Comparison of ENCODE assay signal across 8 cellular contexts in the genomic region with DNA sequence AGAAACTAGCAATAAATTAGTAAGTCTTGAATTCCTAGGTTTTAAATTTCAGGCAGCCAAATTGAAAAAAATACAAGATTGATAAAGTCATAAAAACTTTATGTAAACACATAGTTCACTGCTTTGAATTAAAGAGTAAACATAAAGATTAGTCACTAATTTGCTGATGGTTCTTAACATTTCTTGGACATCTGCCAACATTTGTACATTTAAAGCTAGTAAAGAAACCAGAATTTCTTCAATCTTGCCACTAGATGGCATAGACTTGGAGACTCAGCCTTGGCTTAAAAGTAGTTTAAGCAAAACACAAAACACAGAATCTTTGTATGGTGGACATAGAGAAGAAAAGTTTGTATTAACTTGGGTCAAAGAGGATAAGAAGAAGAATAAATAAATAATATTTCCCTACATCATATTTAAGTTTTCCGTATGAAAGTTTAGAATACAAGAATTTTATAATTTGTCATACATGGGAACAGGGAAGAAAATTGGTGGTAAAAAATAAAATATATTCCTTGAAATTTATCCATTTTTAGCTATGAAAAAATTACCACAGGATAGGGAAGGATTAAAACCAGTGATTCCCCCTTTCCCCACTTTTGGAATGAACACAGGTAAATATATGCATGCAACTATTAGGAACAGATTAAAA. TPM values are rescaled to one million over a fixed set of nuclear protein-coding genes. Genes with fewer than 3 reads are reported as not detected.
DNase-seq lines count a peak whose midpoint lies in the region; ATAC-seq and TF ChIP-seq lines count a peak whose summit lies in the region.

No MANE protein-coding gene starts in this region.

- H3K4me3 Mint-ChIP-seq in stimulated activated naive CD8-positive, alpha-beta T cell treated with anti-CD3 and anti-CD28 coated beads, Interleukin-15, amount 100 ng/mL, for 72 hours = no peak overlapping the region
- H3K4me3 Mint-ChIP-seq in brain = no peak overlapping the region

- H3K36me3 Mint-ChIP-seq in brain = no peaks in the 10 kb centered on the region

- H3K9me3 Mint-ChIP-seq in stimulated activated naive CD8-positive, alpha-beta T cell treated with anti-CD3 and anti-CD28 coated beads, Interleukin-15, amount 100 ng/mL, for 72 hours = no peaks in the 10 kb centered on the region
- H3K9me3 Mint-ChIP-seq in brain = no peaks in the 10 kb centered on the region

- H3K4me1 Mint-ChIP-seq in stimulated activated naive CD8-positive, alpha-beta T cell treated with anti-CD3 and anti-CD28 coated beads, Interleukin-15, amount 100 ng/mL, for 72 hours = no peaks in the 10 kb centered on the region
- H3K4me1 Mint-ChIP-seq in brain = peaks cover 8% of the 10 kb centered on the region

- H3K27ac Mint-ChIP-seq in stimulated activated naive CD8-positive, alpha-beta T cell treated with anti-CD3 and anti-CD28 coated beads, Interleukin-15, amount 100 ng/mL, for 72 hours = no peak overlapping the region
- H3K27ac Mint-ChIP-seq in brain = no peak overlapping the region

- intact Hi-C loops in left colon (cut with DNase I, micrococcal nuclease) = loop anchor here in 1 of 2 donors (5.0 to 10.0 kb wide), 2 partner anchors 149 to 633 kb away; no protein-coding TSS in a partner anchor

- peak; percentile 45 for ATAC-seq in stimulated activated naive CD8-positive, alpha-beta T cell treated with anti-CD3 and anti-CD28 coated beads, Interleukin-15, amount 100 ng/mL, for 72 hours
- no peak for ATAC-seq in stimulated activated naive CD8-positive, alpha-beta T cell treated with anti-CD3 and anti-CD28 coated beads, Interleukin-15, Interleukin-2, amounts not matched to agents 100 U/mL and 50 U/mL, for 24 hours
- ATAC-seq in HG03571 (IDR thresholded peaks at IDR 0.05; ENCODE audit: unreplicated experiment) (peak; percentile 57), left colon (peak; percentile 67), GM19328 (IDR thresholded peaks at IDR 0.05; ENCODE audit: unreplicated experiment) (no peak)

- peak; percentile 61 to 78 for TF ChIP-seq CTCF in brain (conservative IDR thresholded peaks at IDR 0.05)

- DNase-seq in stimulated activated naive CD8-positive, alpha-beta T cell treated with anti-CD3 and anti-CD28 coated beads, Interleukin-15, amount 100 ng/mL, for 72 hours = no peak
- no peak for DNase-seq in stimulated activated naive CD8-positive, alpha-beta T cell treated with anti-CD3 and anti-CD28 coated beads, Interleukin-15, Interleukin-2, amounts not matched to agents 100 U/mL and 50 U/mL, for 24 hours
- peak; percentile 45 to 70 for DNase-seq in NCI-H526 (lab: John Stamatoyannopoulos, UW)
- no peak for DNase-seq in left colon
- no peak for DNase-seq in 8988T

- H3K27me3 Mint-ChIP-seq in stimulated activated naive CD8-positive, alpha-beta T cell treated with anti-CD3 and anti-CD28 coated beads, Interleukin-15, amount 100 ng/mL, for 72 hours = peaks cover 38% of the 10 kb centered on the region
- H3K27me3 Mint-ChIP-seq in brain = peaks cover 12% of the 10 kb centered on the region

RNA-seq across cellular contexts. Expression of a gene that starts 41.7 kb away (rescaled TPM):
- 3.8 TPM for polyA plus RNA-seq in brain (ENCODE audit: insufficient read depth, low read depth, low replicate concordance)
- 10 to 100 TPM; 54.4 to 68.4 TPM for total RNA-seq in left colon

Comparison
In these comparisons a context has a peak if more than half of its experiments do, and no peak if none do; other contexts are left out.
1. ATAC-seq: peak in stimulated activated naive CD8-positive, alpha-beta T cell treated with anti-CD3 and anti-CD28 coated beads, Interleukin-15, amount 100 ng/mL, for 72 hours (single experiment), HG03571 (single experiment) and left colon (single experiment); none in stimulated activated naive CD8-positive, alpha-beta T cell treated with anti-CD3 and anti-CD28 coated beads, Interleukin-15, Interleukin-2, amounts not matched to agents 100 U/mL and 50 U/mL, for 24 hours (single experiment) and GM19328 (single experiment).
2. DNase-seq: peak in NCI-H526 (2 of 2); none in stimulated activated naive CD8-positive, alpha-beta T cell treated with anti-CD3 and anti-CD28 coated beads, Interleukin-15, amount 100 ng/mL, for 72 hours (0 of 2), stimulated activated naive CD8-positive, alpha-beta T cell treated with anti-CD3 and anti-CD28 coated beads, Interleukin-15, Interleukin-2, amounts not matched to agents 100 U/mL and 50 U/mL, for 24 hours (single experiment), left colon (0 of 2) and 8988T (single experiment).